ENCODE assay signal across 8 cellular contexts in genomic region chr5:79133121-79133656, GRCh38. TPM values are rescaled to one million over a fixed set of nuclear protein-coding genes. Genes with fewer than 3 reads are reported as not detected.
DNase-seq lines count a peak whose midpoint lies in the region; ATAC-seq and TF ChIP-seq lines count a peak whose summit lies in the region.

No MANE protein-coding gene starts in this region.

- peak overlapping the region in 1 of 2 donors; percentile 56 for H3K27ac ChIP-seq in ovary

- TF ChIP-seq POLR2A in ovary (IDR thresholded peaks at IDR 0.05) = no peak

- TF ChIP-seq CTCF in activated B cell treated with CpG ODN at 0.5 μM for 24 hours (IDR thresholded peaks at IDR 0.05) (peak; percentile 60), ovary (IDR thresholded peaks at IDR 0.05) (peak in 1 of 3 donors; percentile 15)

- H3K36me3 ChIP-seq in ovary = no peaks in the 10 kb centered on the region

- no peaks in the 10 kb centered on the region for H3K4me1 ChIP-seq in ovary (ENCODE audit: insufficient read depth)

- H3K4me3 Mint-ChIP-seq in activated B cell treated with CpG ODN at 0.5 μM for 24 hours = peak overlapping the region; percentile 33

- no peaks in the 10 kb centered on the region for H3K27me3 ChIP-seq in ovary

- H3K9me3 ChIP-seq in ovary = no peaks in the 10 kb centered on the region

- ATAC-seq in activated B cell treated with CpG ODN at 0.5 μM for 24 hours (ENCODE audit: low read depth) = no peak
- no peak for ATAC-seq in GM21515 (IDR thresholded peaks at IDR 0.05; ENCODE audit: unreplicated experiment)

- H3K9me3 Mint-ChIP-seq in activated B cell treated with CpG ODN at 0.5 μM for 24 hours = no peaks in the 10 kb centered on the region

- TF ChIP-seq EP300 in ovary (IDR thresholded peaks at IDR 0.05) = no peak

- H3K27me3 Mint-ChIP-seq in activated B cell treated with CpG ODN at 0.5 μM for 24 hours = peaks cover 5% of the 10 kb centered on the region

- intact Hi-C loops in activated B cell treated with CpG ODN at 0.5 μM for 24 hours (cut with micrococcal nuclease) (loop anchor here (1.0 to 10.0 kb wide), 11 partner anchors 102 to 911 kb away; partner anchors contain the start of gene JMY), ovary (cut with DNase I) (loop anchor here (5.0 to 10.0 kb wide), 3 partner anchors 106 to 332 kb away; no protein-coding TSS in a partner anchor)

- 0 to 2% (median 1%) methylated on average over 4 of the region's 4 CpGs for whole genome bisulfite sequencing in ovary, 3 donors

- no peaks in the 10 kb centered on the region for H3K36me3 Mint-ChIP-seq in activated B cell treated with CpG ODN at 0.5 μM for 24 hours (ENCODE audit: low read depth)

- DNase-seq in DMS153 (lab: John Stamatoyannopoulos, UW) = peak; percentile 5
- no peak for DNase-seq in DMS153 treated with DMSO at 0.1 percent for 48 hours (lab: John Stamatoyannopoulos, UW; ENCODE audit: unreplicated experiment)
- DNase-seq in NCI-H146 (lab: John Stamatoyannopoulos, UW) = peak; percentile 53
- DNase-seq in activated B cell treated with CpG ODN at 0.5 μM for 24 hours = no peak
- peak; percentile 38 for DNase-seq in foreskin melanocyte
- no peak for DNase-seq in ovary
- DNase-seq in epidermal melanocyte (ENCODE audit: insufficient read length, low spot score) = no peak

- H3K27ac Mint-ChIP-seq in activated B cell treated with CpG ODN at 0.5 μM for 24 hours = no peak overlapping the region

- H3K4me1 Mint-ChIP-seq in activated B cell treated with CpG ODN at 0.5 μM for 24 hours = peaks cover 8% of the 10 kb centered on the region

- H3K4me3 ChIP-seq in ovary = peak overlapping the region; percentile 22

- CTCF ChIA-PET in activated B cell treated with CpG ODN at 0.5 μM for 24 hours (lab: Charles Lee) = interaction anchor here (0.7 to 3.9 kb wide), 33 partner anchors 9 to 951 kb away, joined by 3 to 47 read pairs (median 4); no protein-coding TSS in a partner anchor

- POLR2A ChIA-PET in activated B cell treated with CpG ODN at 0.5 μM for 24 hours (lab: Charles Lee) = interaction anchor here (0.6 to 1.6 kb wide), 6 partner anchors 108 to 816 kb away, joined by 3 to 12 read pairs (median 8); partner anchors contain the start of gene ARSB

RNA-seq across cellular contexts. Expression of gene BHMT, which starts 21.6 kb away (rescaled TPM):
- total RNA-seq in activated B cell treated with CpG ODN at 0.5 μM for 24 hours = not detected in 2 replicates
- total RNA-seq in ovary = under 1 TPM in 5 of 7 donors, not detected in 2; 0.24 to 0.92 (median 0.34) TPM
- polyA plus RNA-seq in ovary = under 1 TPM; 0.07 to 0.27 TPM

Comparison
In these comparisons a context has a peak if more than half of its experiments do, and no peak if none do; other contexts are left out.
1. DNase-seq: peak in DMS153 (single experiment), NCI-H146 (single experiment) and foreskin melanocyte (single experiment); none in DMS153 treated with DMSO at 0.1 percent for 48 hours (single experiment), activated B cell treated with CpG ODN at 0.5 μM for 24 hours (single experiment), ovary (0 of 5) and epidermal melanocyte (single experiment).